ENCODE assay signal across 15 cellular contexts in the genomic region with DNA sequence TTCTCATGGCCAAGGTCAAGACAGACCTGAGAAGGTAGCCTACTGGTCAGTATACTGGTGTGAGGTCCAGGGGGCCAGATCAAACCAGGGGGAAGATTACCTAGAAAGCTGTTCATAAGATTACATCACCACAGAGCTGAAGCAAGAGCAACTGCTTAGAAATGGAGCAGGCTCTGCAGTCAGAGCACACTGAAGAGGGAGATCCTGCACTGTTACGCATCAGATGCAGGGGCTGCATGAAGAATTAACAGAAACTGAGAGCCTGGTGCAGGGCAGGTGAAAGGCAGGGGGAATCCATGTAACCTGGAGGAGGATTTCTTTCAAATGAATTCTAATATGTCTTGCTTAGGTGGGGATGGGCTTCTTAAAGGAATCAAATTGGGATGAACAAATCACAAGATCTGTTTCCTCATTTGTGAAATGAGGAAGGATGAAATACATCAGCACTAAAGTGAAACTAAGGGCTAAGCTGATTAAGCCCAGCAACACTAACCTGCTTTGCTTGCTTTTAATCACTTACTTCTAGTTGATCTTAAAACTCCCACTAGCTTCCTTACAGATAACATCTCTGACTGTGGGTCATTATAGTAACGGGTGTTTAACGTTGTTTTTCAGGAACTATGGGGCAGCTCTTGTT.
DNase-seq lines count a peak whose midpoint lies in the region; ATAC-seq and TF ChIP-seq lines count a peak whose summit lies in the region.
"Had no signal": no experiment of that assay in that cellular context is flagged by ENCODE, and none has a peak within 500 bp of the region (broad histone marks: within the 10 kb centered on the region; RNA-seq: fewer than 3 reads in every experiment).

No MANE protein-coding gene starts in this region.

- WGBS in mesenchymal stem cell = 80% methylated on average over 1 of the region's 3 CpGs

- intact Hi-C loops in CD14-positive monocyte (cut with micrococcal nuclease) (no loop called here), activated B cell treated with CpG ODN at 0.5 μM for 24 hours (cut with micrococcal nuclease) (no loop called here)

- H2AFZ ChIP-seq in Karpas-422 (ENCODE audit: low read length) (no peak overlapping the region), mesenchymal stem cell (ENCODE audit: low read depth, low read length) (no peak overlapping the region)

- CTCF ChIA-PET in activated B cell treated with CpG ODN at 0.5 μM for 24 hours (lab: Charles Lee) = no interaction called here

- H3K36me3 Mint-ChIP-seq in CD14-positive monocyte = no peaks in the 10 kb centered on the region
- no peaks in the 10 kb centered on the region for H3K36me3 Mint-ChIP-seq in activated B cell treated with CpG ODN at 0.5 μM for 24 hours (ENCODE audit: low read depth)
- H3K36me3 Mint-ChIP-seq: activated naive CD4-positive, alpha-beta T cell treated with anti-CD3 and anti-CD28 coated beads, Interleukin-2, amount 50 U/mL, for 72 hours had no signal

- H3K4me3 ChIP-seq in Karpas-422 (ENCODE audit: low read length) (no peak overlapping the region), mesenchymal stem cell (ENCODE audit: insufficient read depth in 1 of 2, low read depth in 1 of 2, low read length in 2 of 2) (no peak overlapping the region)
- H3K4me3 ChIP-seq: mucosa of descending colon had no signal

- H3K79me2 ChIP-seq in Karpas-422 (ENCODE audit: low read length) = no peaks in the 10 kb centered on the region

- H3K4me2 ChIP-seq in Karpas-422 (ENCODE audit: low read depth, low read length, poor library complexity, severe bottlenecking) = no peak overlapping the region
- H3K4me2 ChIP-seq in mesenchymal stem cell (ENCODE audit: low read length, poor library complexity, severe bottlenecking) = no peak overlapping the region

- no peaks in the 10 kb centered on the region for H3K9me3 ChIP-seq in Karpas-422 (ENCODE audit: low read length)
- no peaks in the 10 kb centered on the region for H3K9me3 ChIP-seq in mesenchymal stem cell (ENCODE audit: control insufficient read depth, low read length)

- no peak overlapping the region for H4K8ac ChIP-seq in mesenchymal stem cell (ENCODE audit: low read length)

- TF ChIP-seq CTCF in CD14-positive monocyte (IDR thresholded peaks at IDR 0.05) = no peak
- TF ChIP-seq CTCF in activated B cell treated with CpG ODN at 0.5 μM for 24 hours (IDR thresholded peaks at IDR 0.05) = no peak

- no peak overlapping the region for H3K18ac ChIP-seq in mesenchymal stem cell (ENCODE audit: low read depth in 1 of 2, low read length in 2 of 2)

- H3K4me1 Mint-ChIP-seq in CD14-positive monocyte (peaks cover 16% of the 10 kb centered on the region), activated B cell treated with CpG ODN at 0.5 μM for 24 hours (peaks cover 11% of the 10 kb centered on the region)

- H3K9me3 Mint-ChIP-seq in CD14-positive monocyte (peaks cover 0 to 12% (median 7%) of the 10 kb centered on the region in 7 donors), activated B cell treated with CpG ODN at 0.5 μM for 24 hours (peaks cover 13% of the 10 kb centered on the region)

- H3K36me3 ChIP-seq in Karpas-422 (ENCODE audit: insufficient read depth, low read length) = no peaks in the 10 kb centered on the region
- H3K36me3 ChIP-seq in mesenchymal stem cell (ENCODE audit: control insufficient read depth in 1 of 2, insufficient read depth in 2 of 2, low read depth in 1 of 2, low read length in 2 of 2) = no peaks in the 10 kb centered on the region

- H3K14ac ChIP-seq in mesenchymal stem cell (ENCODE audit: low read length in 2 of 2) = no peak overlapping the region

- no peak overlapping the region for H3K9ac ChIP-seq in Karpas-422 (ENCODE audit: low read length)
- H3K9ac ChIP-seq in mesenchymal stem cell (ENCODE audit: low read length) = no peak overlapping the region

- no peaks in the 10 kb centered on the region for H3K27me3 Mint-ChIP-seq in CD14-positive monocyte (ENCODE audit: low read depth in 3 of 3)
- peaks cover under 1% of the 10 kb centered on the region for H3K27me3 Mint-ChIP-seq in activated B cell treated with CpG ODN at 0.5 μM for 24 hours

- no peaks in the 10 kb centered on the region for H3K9me2 ChIP-seq in Karpas-422 (replicated peaks; ENCODE audit: insufficient read depth, low read length)

- no peak overlapping the region for H2BK5ac ChIP-seq in mesenchymal stem cell (ENCODE audit: low read depth, low read length, poor library complexity, severe bottlenecking)

- no peak overlapping the region for H2BK15ac ChIP-seq in mesenchymal stem cell (ENCODE audit: low read depth, poor library complexity, severe bottlenecking)

- H3K27ac Mint-ChIP-seq in CD14-positive monocyte (peak overlapping the region; percentile 26 to 87 (median 83)), activated B cell treated with CpG ODN at 0.5 μM for 24 hours (no peak overlapping the region)
- H3K27ac Mint-ChIP-seq: activated naive CD4-positive, alpha-beta T cell treated with anti-CD3 and anti-CD28 coated beads, Interleukin-2, amount 50 U/mL, for 72 hours; H9 had no signal

- no peak overlapping the region for H3K23ac ChIP-seq in mesenchymal stem cell (ENCODE audit: low read length in 2 of 2)

- peak overlapping the region; percentile 64 to 65 for H3K4me3 Mint-ChIP-seq in CD14-positive monocyte
- no peak overlapping the region for H3K4me3 Mint-ChIP-seq in activated B cell treated with CpG ODN at 0.5 μM for 24 hours
- H3K4me3 Mint-ChIP-seq: H9 had no signal

- no peaks in the 10 kb centered on the region for H3K79me1 ChIP-seq in mesenchymal stem cell (replicated peaks; ENCODE audit: low read length, poor library complexity, severe bottlenecking)

- no peak overlapping the region for H2AK5ac ChIP-seq in mesenchymal stem cell (ENCODE audit: low read length, severe bottlenecking)

- H3K4me1 ChIP-seq in Karpas-422 (ENCODE audit: low read length) (peaks cover 11% of the 10 kb centered on the region), mesenchymal stem cell (ENCODE audit: control insufficient read depth, insufficient read depth, low read depth, low read length) (no peaks in the 10 kb centered on the region)

- DNase-seq in CD14-positive monocyte (ENCODE audit: low spot score) = no peak
- peak; percentile 44 for DNase-seq in Karpas-422
- DNase-seq in activated B cell treated with CpG ODN at 0.5 μM for 24 hours = no peak
- peak; percentile 10 for DNase-seq in mesenchymal stem cell
- DNase-seq in mesenteric fat pad (ENCODE audit: low spot score) = no peak
- DNase-seq: cerebellar nuclear complex, DND-41, H9, mucosa of descending colon, retina had no signal

- H4K20me1 ChIP-seq in Karpas-422 (ENCODE audit: insufficient read depth, low read depth, low read length) = no peaks in the 10 kb centered on the region

- no peak overlapping the region for H2BK120ac ChIP-seq in mesenchymal stem cell (ENCODE audit: low read depth, low read length)

- no peak overlapping the region for H4K91ac ChIP-seq in mesenchymal stem cell (ENCODE audit: low read length)

- POLR2A ChIA-PET in activated B cell treated with CpG ODN at 0.5 μM for 24 hours (lab: Charles Lee) = no interaction called here

- H3K27ac ChIP-seq in Karpas-422 (ENCODE audit: low read length) (no peak overlapping the region), mesenchymal stem cell (ENCODE audit: low read length, poor library complexity, severe bottlenecking) (no peak overlapping the region)

- H3K27me3 ChIP-seq in Karpas-422 (ENCODE audit: low read length) (no peaks in the 10 kb centered on the region), mesenchymal stem cell (ENCODE audit: control insufficient read depth in 1 of 2, insufficient read depth in 1 of 2, low read length in 2 of 2) (no peaks in the 10 kb centered on the region)

- H3K4ac ChIP-seq in mesenchymal stem cell (ENCODE audit: low read depth in 1 of 2, low read length in 2 of 2) = no peak overlapping the region

- ATAC-seq in activated B cell treated with CpG ODN at 0.5 μM for 24 hours (ENCODE audit: low read depth) = peak; percentile 21
- no peak for ATAC-seq in HG03139 (IDR thresholded peaks at IDR 0.05; ENCODE audit: unreplicated experiment)
- ATAC-seq in GM21360 (IDR thresholded peaks at IDR 0.05; ENCODE audit: unreplicated experiment) = no peak
- ATAC-seq in GM18867 (IDR thresholded peaks at IDR 0.05; ENCODE audit: unreplicated experiment) = no peak
- ATAC-seq: activated naive CD4-positive, alpha-beta T cell treated with anti-CD3 and anti-CD28 coated beads, Interleukin-2, amount 50 U/mL, for 72 hours; mucosa of descending colon; Panc1 had no signal

- no peak overlapping the region for H2BK12ac ChIP-seq in mesenchymal stem cell (ENCODE audit: low read length in 2 of 2)

Comparison
In these comparisons a context has a peak if more than half of its experiments do, and no peak if none do; other contexts are left out.
1. DNase-seq: peak in Karpas-422 (single experiment) and mesenchymal stem cell (single experiment); none in CD14-positive monocyte (single experiment), activated B cell treated with CpG ODN at 0.5 μM for 24 hours (single experiment) and mesenteric fat pad (single experiment).